15 cellular contexts compared by ENCODE assay signal in the genomic region with DNA sequence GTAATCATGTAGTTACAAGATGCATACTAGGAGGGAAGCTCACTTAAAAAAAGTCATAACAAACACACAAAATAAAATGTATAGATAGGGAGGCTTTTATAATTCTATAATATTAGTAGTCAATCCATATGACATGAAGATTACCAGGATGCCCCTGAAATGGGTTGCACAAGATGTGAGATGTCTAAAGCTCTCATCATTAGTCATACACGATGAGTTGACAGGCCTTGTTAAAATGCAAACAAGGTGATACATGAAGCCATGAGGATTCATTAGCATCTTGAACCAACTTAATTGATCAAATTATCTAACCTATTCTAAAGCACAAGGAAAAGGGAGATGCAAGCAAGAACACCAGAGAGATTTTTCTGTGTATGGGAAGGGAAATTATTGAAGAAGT.
"Had no signal": no experiment of that assay in that cellular context is flagged by ENCODE, and none has a peak within 500 bp of the region (broad histone marks: within the 10 kb centered on the region; RNA-seq: fewer than 3 reads in every experiment).

No MANE protein-coding gene starts in this region.

- H3K4me3 ChIP-seq: gastroesophageal sphincter, heart left ventricle, mucosa of descending colon, neural progenitor cell, tibial nerve had no signal

- DNase-seq: activated B cell treated with CpG ODN at 0.5 μM for 24 hours; activated CD4-positive, alpha-beta memory T cell treated with anti-CD3 and anti-CD28 coated beads for 36 hours; activated CD4-positive, alpha-beta T cell treated with anti-CD3 and anti-CD28 coated beads for 4 hours; activated T-cell treated with anti-CD3 and anti-CD28 coated beads for 4 hours; amniotic stem cell; dermis blood vessel endothelial cell; erythroblast; heart left ventricle; kidney glomerular epithelial cell; left ventricle myocardium superior; mucosa of descending colon; naive B cell had no signal

- ATAC-seq: gastroesophageal sphincter, heart left ventricle, left ventricle myocardium superior, mucosa of descending colon had no signal
